Comparison of ENCODE assay signal across 1 cellular context in the genomic region with DNA sequence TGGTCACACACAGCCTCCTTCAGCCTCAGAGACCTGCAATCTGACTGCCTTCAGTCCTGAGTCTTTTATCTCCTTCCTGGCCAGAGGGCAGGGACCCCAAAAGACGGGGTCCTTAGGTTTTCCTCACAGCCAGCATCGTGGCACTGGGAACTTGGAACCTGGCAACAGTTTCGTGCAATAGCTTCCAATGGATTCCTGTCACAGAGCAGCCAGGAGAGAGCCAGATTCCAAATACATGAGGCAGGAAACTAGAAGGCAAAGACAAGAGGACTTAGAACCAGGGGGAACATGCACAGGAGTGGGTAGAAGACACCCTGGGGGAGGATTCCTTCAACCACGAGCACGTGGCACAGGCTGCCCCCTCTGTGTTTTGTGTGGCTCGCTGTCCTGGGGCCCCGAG.
TF ChIP-seq lines count a peak whose summit lies in the region.

No MANE protein-coding gene starts in this region.

TF ChIP-seq in GM23338, 12 proteins besides CTCF, POLR2A, EP300 and RAD21 (continued from another document):
- TF ChIP-seq, protein P1, sequence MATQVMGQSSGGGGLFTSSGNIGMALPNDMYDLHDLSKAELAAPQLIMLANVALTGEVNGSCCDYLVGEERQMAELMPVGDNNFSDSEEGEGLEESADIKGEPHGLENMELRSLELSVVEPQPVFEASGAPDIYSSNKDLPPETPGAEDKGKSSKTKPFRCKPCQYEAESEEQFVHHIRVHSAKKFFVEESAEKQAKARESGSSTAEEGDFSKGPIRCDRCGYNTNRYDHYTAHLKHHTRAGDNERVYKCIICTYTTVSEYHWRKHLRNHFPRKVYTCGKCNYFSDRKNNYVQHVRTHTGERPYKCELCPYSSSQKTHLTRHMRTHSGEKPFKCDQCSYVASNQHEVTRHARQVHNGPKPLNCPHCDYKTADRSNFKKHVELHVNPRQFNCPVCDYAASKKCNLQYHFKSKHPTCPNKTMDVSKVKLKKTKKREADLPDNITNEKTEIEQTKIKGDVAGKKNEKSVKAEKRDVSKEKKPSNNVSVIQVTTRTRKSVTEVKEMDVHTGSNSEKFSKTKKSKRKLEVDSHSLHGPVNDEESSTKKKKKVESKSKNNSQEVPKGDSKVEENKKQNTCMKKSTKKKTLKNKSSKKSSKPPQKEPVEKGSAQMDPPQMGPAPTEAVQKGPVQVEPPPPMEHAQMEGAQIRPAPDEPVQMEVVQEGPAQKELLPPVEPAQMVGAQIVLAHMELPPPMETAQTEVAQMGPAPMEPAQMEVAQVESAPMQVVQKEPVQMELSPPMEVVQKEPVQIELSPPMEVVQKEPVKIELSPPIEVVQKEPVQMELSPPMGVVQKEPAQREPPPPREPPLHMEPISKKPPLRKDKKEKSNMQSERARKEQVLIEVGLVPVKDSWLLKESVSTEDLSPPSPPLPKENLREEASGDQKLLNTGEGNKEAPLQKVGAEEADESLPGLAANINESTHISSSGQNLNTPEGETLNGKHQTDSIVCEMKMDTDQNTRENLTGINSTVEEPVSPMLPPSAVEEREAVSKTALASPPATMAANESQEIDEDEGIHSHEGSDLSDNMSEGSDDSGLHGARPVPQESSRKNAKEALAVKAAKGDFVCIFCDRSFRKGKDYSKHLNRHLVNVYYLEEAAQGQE (IDR thresholded peaks at IDR 0.05; ENCODE audit: unreplicated experiment) = no peak
- TF ChIP-seq, protein P2, sequence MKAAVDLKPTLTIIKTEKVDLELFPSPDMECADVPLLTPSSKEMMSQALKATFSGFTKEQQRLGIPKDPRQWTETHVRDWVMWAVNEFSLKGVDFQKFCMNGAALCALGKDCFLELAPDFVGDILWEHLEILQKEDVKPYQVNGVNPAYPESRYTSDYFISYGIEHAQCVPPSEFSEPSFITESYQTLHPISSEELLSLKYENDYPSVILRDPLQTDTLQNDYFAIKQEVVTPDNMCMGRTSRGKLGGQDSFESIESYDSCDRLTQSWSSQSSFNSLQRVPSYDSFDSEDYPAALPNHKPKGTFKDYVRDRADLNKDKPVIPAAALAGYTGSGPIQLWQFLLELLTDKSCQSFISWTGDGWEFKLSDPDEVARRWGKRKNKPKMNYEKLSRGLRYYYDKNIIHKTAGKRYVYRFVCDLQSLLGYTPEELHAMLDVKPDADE (IDR thresholded peaks at IDR 0.05) = no peak
- TF ChIP-seq ZNF114 (CRISPR knock-in tag; IDR thresholded peaks at IDR 0.05) = no peak
- no peak for TF ChIP-seq STAT1 (IDR thresholded peaks at IDR 0.05; ENCODE audit: unreplicated experiment)
- TF ChIP-seq JUNB (IDR thresholded peaks at IDR 0.05; ENCODE audit: unreplicated experiment) = no peak
- TF ChIP-seq POLR2AphosphoS5 (IDR thresholded peaks at IDR 0.05; ENCODE audit: low read depth) = no peak
